16 cellular contexts compared by ENCODE assay signal in the genomic region with DNA sequence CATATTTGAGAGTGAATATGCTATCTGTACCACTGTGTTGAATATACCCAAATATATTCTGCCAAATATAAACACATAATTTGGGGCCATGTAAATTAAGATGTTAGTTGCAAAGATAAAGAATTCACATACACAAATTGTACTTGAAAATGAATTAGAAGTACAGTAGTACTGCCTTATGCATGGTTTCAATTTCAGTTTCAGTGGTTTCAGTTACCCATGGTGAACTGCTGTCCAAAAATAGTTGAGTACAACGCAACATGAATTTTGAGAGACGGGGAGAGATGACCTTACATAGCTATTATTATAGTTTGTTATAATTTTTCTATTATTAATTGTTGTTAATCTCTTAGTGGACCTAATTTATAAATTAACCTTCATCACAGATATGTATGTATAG.
A peak's percentile ranks its signal among the peaks of the same experiment; 100 is the strongest.
DNase-seq lines count a peak whose midpoint lies in the region; ATAC-seq and TF ChIP-seq lines count a peak whose summit lies in the region.
"Had no signal": no experiment of that assay in that cellular context is flagged by ENCODE, and none has a peak within 500 bp of the region (broad histone marks: within the 10 kb centered on the region; RNA-seq: fewer than 3 reads in every experiment).

No MANE protein-coding gene starts in this region.

- no peak overlapping the region for H3K4me3 Mint-ChIP-seq in stimulated activated memory B cell treated with anti-CD40 and anti-IgM and Interleukin-4, amounts not matched to agents 10 μg/mL and 1 μg/mL and 100 μg/mL, for 72 hours
- H3K4me3 Mint-ChIP-seq: HFFc6, nephron had no signal

- DNase-seq in MM.1S = peak; percentile 90
- no peak for DNase-seq in NCI-H345 treated with DMSO at 0.1 percent for 48 hours (lab: John Stamatoyannopoulos, UW; ENCODE audit: unreplicated experiment)
- no peak for DNase-seq in D341Med (ENCODE audit: low spot score)
- no peak for DNase-seq in NCI-H2227 treated with DMSO at 0.1 percent for 48 hours (lab: John Stamatoyannopoulos, UW)
- DNase-seq: activated CD4-positive, alpha-beta T cell treated with anti-CD3 and anti-CD28 coated beads, Interleukin-2, amount 50 U/mL, for 4 hours; activated naive CD4-positive, alpha-beta T cell treated with anti-CD3 and anti-CD28 coated beads, Interleukin-2, amount 50 U/mL, for 16 hours; BE2C; colonic mucosa; GF-D8; HFFc6; stimulated activated CD4-positive, alpha-beta T cell treated with anti-CD3 and anti-CD28 coated beads, Interleukin-12 subunit alpha, Interleukin-12 subunit beta, amount 100 ng/mL, for 4 hours had no signal

- H3K9me3 Mint-ChIP-seq in stimulated activated memory B cell treated with anti-CD40 and anti-IgM and Interleukin-4, amounts not matched to agents 10 μg/mL and 1 μg/mL and 100 μg/mL, for 72 hours = peaks cover 12% of the 10 kb centered on the region

- no peaks in the 10 kb centered on the region for H3K9me3 ChIP-seq in MM.1S (replicated peaks; ENCODE audit: insufficient read depth, low read length)
- H3K9me3 ChIP-seq: BE2C, colonic mucosa had no signal

- H3K9me2 ChIP-seq in MM.1S (replicated peaks; ENCODE audit: insufficient read depth, low read length) = no peaks in the 10 kb centered on the region

- TF ChIP-seq CTCF in MM.1S (IDR thresholded peaks at IDR 0.05; ENCODE audit: low read length) = no peak

- H3K36me3 Mint-ChIP-seq in stimulated activated memory B cell treated with anti-CD40 and anti-IgM and Interleukin-4, amounts not matched to agents 10 μg/mL and 1 μg/mL and 100 μg/mL, for 72 hours = no peaks in the 10 kb centered on the region

- peak; percentile 91 for ATAC-seq in GM18517 (IDR thresholded peaks at IDR 0.05; ENCODE audit: unreplicated experiment)
- ATAC-seq in GM21381 (IDR thresholded peaks at IDR 0.05; ENCODE audit: unreplicated experiment) = peak; percentile 98
- peak; percentile 98 for ATAC-seq in HG02981 (IDR thresholded peaks at IDR 0.05; ENCODE audit: unreplicated experiment)
- no peak for ATAC-seq in stimulated activated memory B cell treated with anti-CD40 and anti-IgM and Interleukin-4, amounts not matched to agents 10 μg/mL and 1 μg/mL and 100 μg/mL, for 72 hours

- no peaks in the 10 kb centered on the region for H4K20me1 ChIP-seq in MM.1S (ENCODE audit: insufficient read depth, low read length)

- H3K27me3 ChIP-seq in MM.1S (replicated peaks; ENCODE audit: insufficient read depth, low read length) = no peaks in the 10 kb centered on the region
- H3K27me3 ChIP-seq: BE2C, colonic mucosa had no signal

- no peak overlapping the region for H3K27ac ChIP-seq in MM.1S (ENCODE audit: low read length)
- H3K27ac ChIP-seq: colonic mucosa had no signal

- H3K36me3 ChIP-seq in MM.1S (replicated peaks; ENCODE audit: insufficient read depth, low read length) = no peaks in the 10 kb centered on the region
- H3K36me3 ChIP-seq: BE2C, colonic mucosa had no signal

- no peak overlapping the region for H2AFZ ChIP-seq in MM.1S (ENCODE audit: low read length)

- no peak overlapping the region for H3K9ac ChIP-seq in MM.1S (ENCODE audit: low read length)

- peaks cover 16% of the 10 kb centered on the region for H3K4me1 ChIP-seq in MM.1S (ENCODE audit: low read length)
- H3K4me1 ChIP-seq: BE2C, colonic mucosa had no signal

- no peaks in the 10 kb centered on the region for H3F3A ChIP-seq in MM.1S (ENCODE audit: insufficient read depth, low read length)

- no peaks in the 10 kb centered on the region for H3K4me1 Mint-ChIP-seq in stimulated activated memory B cell treated with anti-CD40 and anti-IgM and Interleukin-4, amounts not matched to agents 10 μg/mL and 1 μg/mL and 100 μg/mL, for 72 hours

- H3K27ac Mint-ChIP-seq in stimulated activated memory B cell treated with anti-CD40 and anti-IgM and Interleukin-4, amounts not matched to agents 10 μg/mL and 1 μg/mL and 100 μg/mL, for 72 hours = no peak overlapping the region
- H3K27ac Mint-ChIP-seq: HFFc6 had no signal

- peak overlapping the region; percentile 33 for H3K4me2 ChIP-seq in MM.1S (ENCODE audit: low read depth, low read length)

- no peak overlapping the region for H3K4me3 ChIP-seq in MM.1S (ENCODE audit: low read length)
- H3K4me3 ChIP-seq: colonic mucosa had no signal

- H3K27me3 Mint-ChIP-seq in stimulated activated memory B cell treated with anti-CD40 and anti-IgM and Interleukin-4, amounts not matched to agents 10 μg/mL and 1 μg/mL and 100 μg/mL, for 72 hours = no peaks in the 10 kb centered on the region

- no peaks in the 10 kb centered on the region for H3K79me2 ChIP-seq in MM.1S (ENCODE audit: low read length)
